ENCODE assay signal across 25 cellular contexts in the genomic region with DNA sequence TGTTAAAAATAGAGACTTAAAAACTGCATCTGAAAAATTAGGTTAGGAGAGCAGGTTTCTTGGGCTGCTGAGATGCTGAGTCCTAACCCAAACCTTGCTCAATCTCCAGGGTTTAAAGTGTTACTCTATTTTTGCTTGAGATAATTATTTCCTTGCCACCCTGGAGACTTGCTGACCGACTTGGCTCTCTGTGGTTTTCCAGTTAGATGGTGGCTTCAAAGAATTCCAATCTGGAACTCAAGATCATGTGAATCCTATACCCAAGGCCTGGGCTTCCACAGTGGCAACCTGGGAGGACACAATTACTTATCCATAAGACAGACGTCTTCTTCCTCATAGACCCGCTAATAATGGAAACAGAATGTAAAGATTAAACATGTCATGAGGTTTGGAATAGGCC.
"Had no signal": no experiment of that assay in that cellular context is flagged by ENCODE, and none has a peak within 500 bp of the region (broad histone marks: within the 10 kb centered on the region; RNA-seq: fewer than 3 reads in every experiment).

No MANE protein-coding gene starts in this region.

- H3K27me3 Mint-ChIP-seq: activated naive CD4-positive, alpha-beta T cell treated with anti-CD3 and anti-CD28 coated beads, Interleukin-2, amount 50 U/mL, for 24 hours; T-cell had no signal

- H3K4me1 ChIP-seq: breast epithelium had no signal

- ATAC-seq: PC-3, T-cell had no signal

- H3K27ac Mint-ChIP-seq: activated naive CD4-positive, alpha-beta T cell treated with anti-CD3 and anti-CD28 coated beads, Interleukin-2, amount 50 U/mL, for 24 hours; T-cell had no signal

- H3K27me3 ChIP-seq: breast epithelium, MG63 had no signal

- H3K9me3 ChIP-seq: breast epithelium, MG63 had no signal

- H3K27ac ChIP-seq: breast epithelium, SK-N-MC had no signal

- H3K4me3 Mint-ChIP-seq: activated naive CD4-positive, alpha-beta T cell treated with anti-CD3 and anti-CD28 coated beads, Interleukin-2, amount 50 U/mL, for 24 hours; T-cell had no signal

- H3K36me3 ChIP-seq: breast epithelium, MG63 had no signal

- H3K9me3 Mint-ChIP-seq: activated naive CD4-positive, alpha-beta T cell treated with anti-CD3 and anti-CD28 coated beads, Interleukin-2, amount 50 U/mL, for 24 hours; T-cell had no signal

- H3K4me3 ChIP-seq: breast epithelium, MG63, SK-N-MC had no signal

- DNase-seq: activated CD4-positive, alpha-beta T cell treated with anti-CD3 and anti-CD28 coated beads for 48 hours; activated CD4-positive, alpha-beta T cell treated with anti-CD3 and anti-CD28 coated beads, Interleukin-2, amount 50 U/mL, for 48 hours; activated CD8-positive, alpha-beta memory T cell treated with anti-CD3 and anti-CD28 coated beads for 24 hours; activated effector memory CD4-positive, alpha-beta T cell treated with Interleukin-2 at 50 U/mL for 16 hours; activated naive CD4-positive, alpha-beta T cell; activated T-cell treated with anti-CD3 and anti-CD28 coated beads, Interleukin-2, amount 50 U/mL, for 48 hours; aorta; caudate nucleus; MG63; MV-4-11; NCI-H1092 treated with DMSO at 0.1 percent for 48 hours; NCI-H1417 treated with DMSO at 0.1 percent for 48 hours; NCI-H1694; NCI-H2029; NCI-H2107; NCI-H510A treated with DMSO at 0.1 percent for 48 hours; NCI-H69; PC-3; SIG-M5; T-cell; T-helper 2 cell; WERI-Rb-1 had no signal

- H3K4me1 Mint-ChIP-seq: T-cell had no signal
